In genomic region chr5:73354406-73354805, GRCh38 we compare ENCODE assay signal across 18 cellular contexts.
DNase-seq lines count a peak whose midpoint lies in the region; ATAC-seq, FAIRE-seq and TF ChIP-seq lines count a peak whose summit lies in the region.
"Had no signal": no experiment of that assay in that cellular context is flagged by ENCODE, and none has a peak within 500 bp of the region (broad histone marks: within the 10 kb centered on the region; RNA-seq: fewer than 3 reads in every experiment).

No MANE protein-coding gene starts in this region.

- H3K27ac ChIP-seq in astrocyte (ENCODE audit: low read depth, low read length) (no peak overlapping the region), osteoblast (ENCODE audit: low read depth, low read length) (no peak overlapping the region)
- H3K27ac ChIP-seq: C4-2B had no signal

- H3K4me3 Mint-ChIP-seq in astrocyte (ENCODE audit: unreplicated experiment), result no peak overlapping the region
- H3K4me3 Mint-ChIP-seq: CD4-positive, alpha-beta memory T cell had no signal

- H3K4me1 ChIP-seq in astrocyte (ENCODE audit: insufficient read depth, low read length), result no peaks in the 10 kb centered on the region
- H3K4me1 ChIP-seq in osteoblast (ENCODE audit: insufficient read depth, low read length), result peaks cover 13% of the 10 kb centered on the region
- H3K4me1 ChIP-seq: BE2C had no signal

- peaks cover 16% of the 10 kb centered on the region for H3K9me3 Mint-ChIP-seq in astrocyte (ENCODE audit: unreplicated experiment)

- H3K4me3 ChIP-seq in AG10803 (ENCODE audit: low read length) (no peak overlapping the region), HFF-Myc (replicated peaks; ENCODE audit: low read depth, low read length) (no peak overlapping the region), astrocyte (ENCODE audit: insufficient read depth, low read depth, low read length) (no peak overlapping the region), osteoblast (ENCODE audit: insufficient read depth, low read length) (no peak overlapping the region)

- DNase-seq in AG10803 (ENCODE audit: low read depth) (peak; percentile 67), HFF-Myc (ENCODE audit: extremely low read depth, low read depth) (peak; percentile 68), astrocyte (ENCODE audit: low read depth) (peak; percentile 56), osteoblast (ENCODE audit: insufficient read length, low spot score, missing footprints) (no peak), islet precursor cell (no peak), DMS 273 (lab: John Stamatoyannopoulos, UW; ENCODE audit: unreplicated experiment) (no peak)
- DNase-seq: ACHN; BE2C; CD4-positive, alpha-beta memory T cell; COR-L47; DND-41; GF-D8; HCEC 1CT had no signal

- H3K27me3 ChIP-seq in astrocyte (ENCODE audit: insufficient read depth, low read length) (no peaks in the 10 kb centered on the region), osteoblast (ENCODE audit: insufficient read depth, low read length) (no peaks in the 10 kb centered on the region)

- H3K9ac ChIP-seq in astrocyte (ENCODE audit: low read length), result no peak overlapping the region

- H3K79me2 ChIP-seq in astrocyte (ENCODE audit: insufficient read depth, low read length) (no peaks in the 10 kb centered on the region), osteoblast (ENCODE audit: insufficient read depth, low read length) (no peaks in the 10 kb centered on the region)

- no peak for TF ChIP-seq CTCF in AG10803 (conservative IDR thresholded peaks at IDR 0.05; ENCODE audit: low read length)
- TF ChIP-seq CTCF in HFF-Myc (IDR thresholded peaks at IDR 0.05; ENCODE audit: low read depth, low read length, missing control alignments), result no peak
- no peak for TF ChIP-seq CTCF in astrocyte (IDR thresholded peaks at IDR 0.05; ENCODE audit: insufficient read depth, low read depth, low read length)
- TF ChIP-seq CTCF in osteoblast (IDR thresholded peaks at IDR 0.05; ENCODE audit: extremely low read depth, low read depth, low read length), result no peak

- peak; percentile 59 for FAIRE-seq in astrocyte (lab: Jason Lieb, UNC)
- FAIRE-seq: D721Med, GM19239, H1 had no signal

- no peak overlapping the region for H3K27ac Mint-ChIP-seq in astrocyte (ENCODE audit: unreplicated experiment)
- H3K27ac Mint-ChIP-seq: CD4-positive, alpha-beta memory T cell had no signal

- H3K4me1 Mint-ChIP-seq in astrocyte (ENCODE audit: low read depth, unreplicated experiment), result peaks cover 7% of the 10 kb centered on the region

- no peak for ATAC-seq in HG03439 (IDR thresholded peaks at IDR 0.05; ENCODE audit: unreplicated experiment)

- H4K20me1 ChIP-seq in astrocyte (ENCODE audit: insufficient read depth, low read length), result no peaks in the 10 kb centered on the region
- no peaks in the 10 kb centered on the region for H4K20me1 ChIP-seq in osteoblast (ENCODE audit: insufficient read depth, low read length)

- peaks cover 19% of the 10 kb centered on the region for H3K27me3 Mint-ChIP-seq in astrocyte (ENCODE audit: low read depth, unreplicated experiment)

- peaks cover 5% of the 10 kb centered on the region for H3K36me3 Mint-ChIP-seq in astrocyte (ENCODE audit: low read depth, unreplicated experiment)
- H3K36me3 Mint-ChIP-seq: CD4-positive, alpha-beta memory T cell had no signal

- H3K4me2 ChIP-seq in astrocyte (ENCODE audit: low read length) (no peak overlapping the region), osteoblast (ENCODE audit: insufficient read depth, low read length) (peak overlapping the region; percentile 46)

- H2AFZ ChIP-seq in astrocyte (ENCODE audit: low read depth, low read length) (no peak overlapping the region), osteoblast (ENCODE audit: low read length) (peak overlapping the region; percentile 48)

- H3K36me3 ChIP-seq in astrocyte (ENCODE audit: insufficient read depth, low read length), result no peaks in the 10 kb centered on the region
- H3K36me3 ChIP-seq in osteoblast (ENCODE audit: insufficient read depth, low read length), result no peaks in the 10 kb centered on the region
- H3K36me3 ChIP-seq: BE2C had no signal

- H3K9me3 ChIP-seq in astrocyte (ENCODE audit: insufficient read depth, low read depth, low read length) (peaks cover 3% of the 10 kb centered on the region), osteoblast (ENCODE audit: low read depth, low read length) (no peaks in the 10 kb centered on the region)
- H3K9me3 ChIP-seq: BE2C had no signal

Comparison
In these comparisons a context has a peak if more than half of its experiments do, and no peak if none do; other contexts are left out.
1. DNase-seq: peak in AG10803 (single experiment), HFF-Myc (single experiment) and astrocyte (single experiment); none in osteoblast (single experiment), islet precursor cell (single experiment) and DMS 273 (single experiment).